In the genomic region with DNA sequence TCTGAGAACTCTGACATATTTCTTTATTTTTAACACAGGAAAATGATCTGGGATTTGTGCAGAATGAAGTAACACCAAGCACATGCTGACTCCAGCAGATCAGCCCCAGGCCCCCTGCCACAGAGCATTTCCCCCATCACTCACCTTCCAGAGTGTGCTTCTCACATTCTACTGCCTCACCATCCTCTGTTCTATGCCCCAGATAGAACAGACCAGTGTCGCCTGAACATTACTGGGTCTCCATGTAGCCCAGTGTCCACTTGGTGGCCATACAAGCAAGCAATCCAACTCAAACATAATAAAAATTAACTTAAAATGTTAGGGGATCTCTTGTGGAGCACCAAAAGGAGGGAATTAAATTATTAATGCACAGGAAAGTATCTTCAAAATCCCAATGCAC, we compare ENCODE assay signal across 19 cellular contexts. TPM values are rescaled to one million over a fixed set of nuclear protein-coding genes. Genes with fewer than 3 reads are reported as not detected.
A peak's percentile ranks its signal among the peaks of the same experiment; 100 is the strongest.
DNase-seq lines count a peak whose midpoint lies in the region; ATAC-seq, FAIRE-seq and TF ChIP-seq lines count a peak whose summit lies in the region.
"Had no signal": no experiment of that assay in that cellular context is flagged by ENCODE, and none has a peak within 500 bp of the region (broad histone marks: within the 10 kb centered on the region; RNA-seq: fewer than 3 reads in every experiment).

No MANE protein-coding gene starts in this region.

- H3K4me1 ChIP-seq in liver (ENCODE audit: control insufficient read depth in 4 of 4, insufficient read depth in 4 of 4, low read length in 3 of 4) (peaks cover 22 to 59% (median 56%) of the 10 kb centered on the region in 4 donors), thoracic aorta (ENCODE audit: control insufficient read depth in 1 of 2, low read depth in 2 of 2) (peaks cover 79 to 100% of the 10 kb centered on the region in 2 donors), PC-9 (replicated peaks; ENCODE audit: insufficient read depth) (no peaks in the 10 kb centered on the region)
- H3K4me1 ChIP-seq: SJSA1 had no signal

- intact Hi-C loops in PC-9 (cut with micrococcal nuclease; ENCODE audit: unreplicated experiment), result no loop called here

- H3K4me2 ChIP-seq in PC-9, result no peak overlapping the region

- DNase-seq in OCI-M1 (lab: John Stamatoyannopoulos, UW) (peak; percentile 62), thoracic aorta (ENCODE audit: low spot score) (no peak), NCI-H1105 (lab: John Stamatoyannopoulos, UW) (no peak), PC-9 (no peak), GM12891 (ENCODE audit: insufficient read length, low spot score) (no peak)
- DNase-seq: activated CD4-positive, alpha-beta memory T cell treated with anti-CD3 and anti-CD28 coated beads, Interleukin-2, amount 10 ng/mL, durations not matched to agents 7 days and 5 days; AML-193; foreskin keratinocyte; Karpas-422; left colon; midbrain; NCI-H526; retina; WERI-Rb-1 had no signal

- H3K9me2 ChIP-seq in PC-9 (ENCODE audit: insufficient read depth), result no peaks in the 10 kb centered on the region

- no peak for TF ChIP-seq CTCF in liver (IDR thresholded peaks at IDR 0.05; ENCODE audit: low read depth, low read length, missing input control)
- no peak for TF ChIP-seq CTCF in thoracic aorta (IDR thresholded peaks at IDR 0.05)
- no peak for TF ChIP-seq CTCF in PC-9 (conservative IDR thresholded peaks at IDR 0.05)

- no peaks in the 10 kb centered on the region for H3K27me3 ChIP-seq in liver (ENCODE audit: control insufficient read depth in 4 of 4, insufficient read depth in 4 of 4, low read length in 3 of 4)
- H3K27me3 ChIP-seq in thoracic aorta (replicated peaks; ENCODE audit: insufficient read depth), result no peaks in the 10 kb centered on the region
- no peaks in the 10 kb centered on the region for H3K27me3 ChIP-seq in PC-9 (ENCODE audit: insufficient read depth, low read depth)

- H4K20me1 ChIP-seq in PC-9 (ENCODE audit: insufficient read depth), result no peaks in the 10 kb centered on the region

- peak overlapping the region in 1 of 2 donors; percentile 81 for H3K9ac ChIP-seq in liver (ENCODE audit: low read depth in 1 of 2, low read length in 2 of 2)

- BruUV-seq in PC-9 (replicated peaks; lab: Mats Ljungman, UMichigan), result no TSS peak

- H3F3A ChIP-seq in PC-9 (ENCODE audit: insufficient read depth, low read depth), result no peaks in the 10 kb centered on the region

- peak overlapping the region; percentile 78 for H3K27ac ChIP-seq in cingulate gyrus (ENCODE audit: low read depth, low read length)
- peak overlapping the region; percentile 78 to 89 for H3K27ac ChIP-seq in liver (ENCODE audit: low read depth in 1 of 2, low read length in 2 of 2)
- H3K27ac ChIP-seq in thoracic aorta, result peak overlapping the region; percentile 87 to 89
- H3K27ac ChIP-seq in PC-9, result no peak overlapping the region
- H3K27ac ChIP-seq: foreskin keratinocyte, SJSA1, WERI-Rb-1 had no signal

- FAIRE-seq in GM12891 (lab: Jason Lieb, UNC), result no peak
- FAIRE-seq: colon, endothelial cell of umbilical vein had no signal

- TF ChIP-seq POLR2A in GM12891 (IDR thresholded peaks at IDR 0.05; ENCODE audit: low read depth, low read length), result no peak

- no peak overlapping the region for H2AFZ ChIP-seq in PC-9

- CTCF ChIA-PET in PC-9 (lab: Charles Lee), result no interaction called here

- 91% methylated on average over 1 of the region's 1 CpG for WGBS in liver

- H3K9me3 ChIP-seq in liver (ENCODE audit: control insufficient read depth in 4 of 4, low read length in 3 of 4) (no peaks in the 10 kb centered on the region), thoracic aorta (no peaks in the 10 kb centered on the region), PC-9 (ENCODE audit: insufficient read depth, low read depth) (no peaks in the 10 kb centered on the region)
- H3K9me3 ChIP-seq: SJSA1 had no signal

- H3K4me3 ChIP-seq in liver (ENCODE audit: low read depth in 1 of 3, low read length in 3 of 3) (no peak overlapping the region), thoracic aorta (peak overlapping the region; percentile 36), PC-9 (no peak overlapping the region)
- H3K4me3 ChIP-seq: SJSA1 had no signal

- no peak for TF ChIP-seq RAD21 in liver (IDR thresholded peaks at IDR 0.05)

- H3K79me2 ChIP-seq in PC-9 (ENCODE audit: low read depth), result no peaks in the 10 kb centered on the region

- H3K36me3 ChIP-seq in liver (ENCODE audit: control insufficient read depth in 4 of 4, insufficient read depth in 3 of 4, low read depth in 1 of 4, low read length in 3 of 4) (no peaks in the 10 kb centered on the region), thoracic aorta (no peaks in the 10 kb centered on the region), PC-9 (ENCODE audit: low read depth) (no peaks in the 10 kb centered on the region)
- H3K36me3 ChIP-seq: SJSA1, WERI-Rb-1 had no signal

- POLR2A ChIA-PET in PC-9 (lab: Charles Lee; ENCODE audit: unreplicated experiment), result no interaction called here

- no peak for ATAC-seq in thoracic aorta (ENCODE audit: insufficient number of reproducible peaks, low FRiP score, low read depth)

TF ChIP-seq in liver, 16 proteins besides CTCF, POLR2A, EP300 and RAD21 (continues in another document):
- TF ChIP-seq JUND (IDR thresholded peaks at IDR 0.05), result no peak
- no peak for TF ChIP-seq SP1 (IDR thresholded peaks at IDR 0.05)
- no peak for TF ChIP-seq EGR1 (IDR thresholded peaks at IDR 0.05; ENCODE audit: low read depth in 2 of 2)
- no peak for TF ChIP-seq RXRA (IDR thresholded peaks at IDR 0.05)
- TF ChIP-seq YY1 (IDR thresholded peaks at IDR 0.05), result no peak
- TF ChIP-seq, protein P1, sequence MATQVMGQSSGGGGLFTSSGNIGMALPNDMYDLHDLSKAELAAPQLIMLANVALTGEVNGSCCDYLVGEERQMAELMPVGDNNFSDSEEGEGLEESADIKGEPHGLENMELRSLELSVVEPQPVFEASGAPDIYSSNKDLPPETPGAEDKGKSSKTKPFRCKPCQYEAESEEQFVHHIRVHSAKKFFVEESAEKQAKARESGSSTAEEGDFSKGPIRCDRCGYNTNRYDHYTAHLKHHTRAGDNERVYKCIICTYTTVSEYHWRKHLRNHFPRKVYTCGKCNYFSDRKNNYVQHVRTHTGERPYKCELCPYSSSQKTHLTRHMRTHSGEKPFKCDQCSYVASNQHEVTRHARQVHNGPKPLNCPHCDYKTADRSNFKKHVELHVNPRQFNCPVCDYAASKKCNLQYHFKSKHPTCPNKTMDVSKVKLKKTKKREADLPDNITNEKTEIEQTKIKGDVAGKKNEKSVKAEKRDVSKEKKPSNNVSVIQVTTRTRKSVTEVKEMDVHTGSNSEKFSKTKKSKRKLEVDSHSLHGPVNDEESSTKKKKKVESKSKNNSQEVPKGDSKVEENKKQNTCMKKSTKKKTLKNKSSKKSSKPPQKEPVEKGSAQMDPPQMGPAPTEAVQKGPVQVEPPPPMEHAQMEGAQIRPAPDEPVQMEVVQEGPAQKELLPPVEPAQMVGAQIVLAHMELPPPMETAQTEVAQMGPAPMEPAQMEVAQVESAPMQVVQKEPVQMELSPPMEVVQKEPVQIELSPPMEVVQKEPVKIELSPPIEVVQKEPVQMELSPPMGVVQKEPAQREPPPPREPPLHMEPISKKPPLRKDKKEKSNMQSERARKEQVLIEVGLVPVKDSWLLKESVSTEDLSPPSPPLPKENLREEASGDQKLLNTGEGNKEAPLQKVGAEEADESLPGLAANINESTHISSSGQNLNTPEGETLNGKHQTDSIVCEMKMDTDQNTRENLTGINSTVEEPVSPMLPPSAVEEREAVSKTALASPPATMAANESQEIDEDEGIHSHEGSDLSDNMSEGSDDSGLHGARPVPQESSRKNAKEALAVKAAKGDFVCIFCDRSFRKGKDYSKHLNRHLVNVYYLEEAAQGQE (IDR thresholded peaks at IDR 0.05), result no peak

TF ChIP-seq in GM12891, 5 proteins besides CTCF, POLR2A, EP300 and RAD21:
- TF ChIP-seq SPI1 (IDR thresholded peaks at IDR 0.05; ENCODE audit: low read depth, low read length), result no peak
- TF ChIP-seq POU2F2 (IDR thresholded peaks at IDR 0.05; ENCODE audit: low read depth, low read length), result no peak
- no peak for TF ChIP-seq PAX5 (IDR thresholded peaks at IDR 0.05; ENCODE audit: insufficient read depth, low read length, severe bottlenecking)
- no peak for TF ChIP-seq TAF1 (IDR thresholded peaks at IDR 0.05; ENCODE audit: low read depth, low read length)
- TF ChIP-seq POLR2AphosphoS5 (IDR thresholded peaks at IDR 0.05; ENCODE audit: low read depth, low read length), result no peak

RNA-seq across cellular contexts. Expression of a gene that starts 58.8 kb away (rescaled TPM):
- total RNA-seq in liver, result 10 to 100 TPM; 33.2 to 71.3 TPM
- 10 to 100 TPM; 38.3 to 49.9 TPM for polyA plus RNA-seq in liver
- total RNA-seq in thoracic aorta, result 1,000 to 10,000 TPM; 1,110 to 1,659 TPM
- total RNA-seq in PC-9 (2021), result 5.0 and 5.5 TPM in 2 replicates
- 0.86 TPM for polyA plus RNA-seq in GM12891 (2012; ENCODE audit: low read depth, missing spikeins)

Comparison
In these comparisons a context has a peak if more than half of its experiments do, and no peak if none do; other contexts are left out.
1. RNA of a gene that starts 58.8 kb away (total RNA-seq): 1,110 to 1,659 TPM in thoracic aorta; 33.2 to 71.3 TPM in liver and 5.0 to 5.5 TPM in PC-9; every median in the first group is over 10 times any median in the second.